In genomic region chr4:24059839-24060238, GRCh38 we compare ENCODE assay signal across 31 cellular contexts.
"Had no signal": no experiment of that assay in that cellular context is flagged by ENCODE, and none has a peak within 500 bp of the region (broad histone marks: within the 10 kb centered on the region; RNA-seq: fewer than 3 reads in every experiment).

No MANE protein-coding gene starts in this region.

- H3K36me3 ChIP-seq: ascending aorta, cardiac muscle cell had no signal

- H3K4me3 ChIP-seq: ascending aorta, cardiac muscle cell had no signal

- H3K4me1 ChIP-seq: ascending aorta had no signal

- H3K27ac ChIP-seq: ascending aorta, cardiac muscle cell, VCaP had no signal

- H3K27me3 ChIP-seq: ascending aorta, cardiac muscle cell had no signal

- H3K9me3 ChIP-seq: ascending aorta had no signal

- ATAC-seq: activated CD8-positive, alpha-beta T cell treated with anti-CD3 and anti-CD28 coated beads for 36 hours; activated naive CD4-positive, alpha-beta T cell treated with anti-CD3 and anti-CD28 coated beads, Interleukin-2, amount 50 U/mL, for 72 hours; activated T-cell treated with anti-CD3 and anti-CD28 coated beads, Interleukin-2, amount 50 U/mL, for 4 hours; activated T-cell treated with anti-CD3 and anti-CD28 coated beads, Interleukin-2, amount 50 U/mL, for 72 hours; activated T-helper 17 cell treated with anti-CD3 and anti-CD28 coated beads, Interleukin-2, amount 50 U/mL, for 72 hours had no signal

- DNase-seq: activated B cell treated with CpG ODN at 0.5 μM for 24 hours; activated CD4-positive, alpha-beta memory T cell treated with anti-CD3 and anti-CD28 coated beads for 36 hours; activated CD4-positive, alpha-beta T cell treated with anti-CD3 and anti-CD28 coated beads for 4 hours; activated CD4-positive, alpha-beta T cell treated with anti-CD3 and anti-CD28 coated beads, Interleukin-2, amount 10 ng/mL, durations not matched to agents 24 days and 14 days; activated CD4-positive, alpha-beta T cell treated with anti-CD3 and anti-CD28 coated beads, Interleukin-2, amount 50 U/mL, for 1 hour; activated CD4-positive, alpha-beta T cell treated with anti-CD3 and anti-CD28 coated beads, Interleukin-2, amount 50 U/mL, for 4 hours; activated CD4-positive, CD25-positive, alpha-beta regulatory T cell treated with anti-CD3 and anti-CD28 coated beads, Interleukin-2, amount 50 U/mL, for 72 hours; activated CD8-positive, alpha-beta memory T cell treated with anti-CD3 and anti-CD28 coated beads, Interleukin-2, amount 50 U/mL, for 4 hours; activated CD8-positive, alpha-beta T cell treated with anti-CD3 and anti-CD28 coated beads for 36 hours; activated effector memory CD4-positive, alpha-beta T cell treated with anti-CD3 and anti-CD28 coated beads, Interleukin-2, amount 50 U/mL, for 16 hours; activated gamma-delta T cell treated with Interleukin-2 at 50 U/mL for 16 hours; activated naive CD4-positive, alpha-beta T cell; activated naive CD4-positive, alpha-beta T cell treated with anti-CD3 and anti-CD28 coated beads for 36 hours; activated naive CD4-positive, alpha-beta T cell treated with anti-CD3 and anti-CD28 coated beads, Interleukin-2, amount 50 U/mL, for 16 hours; activated naive CD8-positive, alpha-beta T cell treated with anti-CD3 and anti-CD28 coated beads for 36 hours; activated T-cell treated with anti-CD3 and anti-CD28 coated beads for 4 hours; activated T-cell treated with anti-CD3 and anti-CD28 coated beads, Interleukin-2, amount 50 U/mL, for 1 hour; activated T-cell treated with anti-CD3 and anti-CD28 coated beads, Interleukin-2, amount 50 U/mL, for 4 hours; activated T-cell treated with anti-CD3 and anti-CD28 coated beads, Interleukin-2, amount 50 U/mL, for 72 hours; amygdala; anterior cingulate cortex; caudate nucleus; cerebellar nuclear complex; T-helper 1 cell; T-helper 2 cell; T-helper 9 cell had no signal
